ENCODE assay signal across 8 cellular contexts in genomic region chr7:519429-519973, GRCh38. TPM values are rescaled to one million over a fixed set of nuclear protein-coding genes. Genes with fewer than 3 reads are reported as not detected.
DNase-seq lines count a peak whose midpoint lies in the region; ATAC-seq and TF ChIP-seq lines count a peak whose summit lies in the region.

TSS of gene PDGFA (minus strand) at chr7:519846. CDS start at chr7:519001, 845 bp downstream.

- H3K27ac ChIP-seq in PC-9 = peak within 1 kb of the TSS; percentile 17; the same call in 1 of the 2 replicates

- no peak for ATAC-seq in HG03571 (IDR thresholded peaks at IDR 0.05; ENCODE audit: unreplicated experiment)
- ATAC-seq in GM18520 (IDR thresholded peaks at IDR 0.05; ENCODE audit: unreplicated experiment) = no peak

- H3K4me2 ChIP-seq in PC-9 = peak within 1 kb of the TSS; percentile 98

- peak within 1 kb of the TSS; percentile 81 for H2AFZ ChIP-seq in PC-9

- H3K36me3 ChIP-seq in PC-9 (ENCODE audit: low read depth) = no peaks in the 10 kb centered on the region

- H3K9me2 ChIP-seq in PC-9 (ENCODE audit: insufficient read depth) = no peaks in the 10 kb centered on the region

- BruUV-seq in PC-9 (replicated peaks; lab: Mats Ljungman, UMichigan) = no TSS peak

- no peak for TF ChIP-seq CTCF in PC-9 (conservative IDR thresholded peaks at IDR 0.05)

- H3K4me1 ChIP-seq in PC-9 (replicated peaks; ENCODE audit: insufficient read depth) = peaks cover 10% of the 10 kb centered on the region; the same call in 1 of the 2 replicates

- peaks cover 29% of the 10 kb centered on the region for H3K79me2 ChIP-seq in PC-9 (ENCODE audit: low read depth)

- DNase-seq in stimulated activated CD4-positive, alpha-beta T cell treated with anti-CD3 and anti-CD28 coated beads, Interleukin-12 subunit alpha, Interleukin-12 subunit beta, amount 100 ng/mL, for 4 hours = peak; percentile 32
- DNase-seq in stimulated activated CD4-positive, alpha-beta T cell treated with anti-CD3 and anti-CD28 coated beads, Interleukin-1b, Interleukin-23, amount 100 ng/mL, for 48 hours = no peak
- DNase-seq in PC-9 = peak in 1 of 2 experiments; percentile 62
- DNase-seq in cerebellar cortex (ENCODE audit: low spot score) = peak; percentile 22
- DNase-seq in kidney glomerular epithelial cell (lab: John Stamatoyannopoulos, UW) = peak; percentile 34
- peak; percentile 36 for DNase-seq in stimulated activated CD4-positive, alpha-beta T cell treated with anti-CD3 and anti-CD28 coated beads, Interleukin-4, amount 100 ng/mL, for 1 hour

- H3F3A ChIP-seq in PC-9 (ENCODE audit: insufficient read depth, low read depth) = peaks cover 19% of the 10 kb centered on the region; the same call in 1 of the 2 replicates

- no peaks in the 10 kb centered on the region for H3K27me3 ChIP-seq in PC-9 (ENCODE audit: insufficient read depth, low read depth)

- CTCF ChIA-PET in PC-9 (lab: Charles Lee) = no interaction called here

- no peaks in the 10 kb centered on the region for H3K9me3 ChIP-seq in PC-9 (ENCODE audit: insufficient read depth, low read depth)

- H3K4me3 ChIP-seq in PC-9 = peak within 1 kb of the TSS; percentile 95

- intact Hi-C loops in PC-9 (cut with micrococcal nuclease; ENCODE audit: unreplicated experiment) = loop anchor here (2.0 kb wide), 3 partner anchors 19 to 213 kb away; no protein-coding TSS in a partner anchor

- peaks cover 7% of the 10 kb centered on the region; the same call in 1 of the 2 replicates for H4K20me1 ChIP-seq in PC-9 (ENCODE audit: insufficient read depth)

- POLR2A ChIA-PET in PC-9 (lab: Charles Lee; ENCODE audit: unreplicated experiment) = interaction anchor here (0.6 to 1.3 kb wide), 2 partner anchors 20 to 79 kb away, joined by 7 to 13 read pairs; no protein-coding TSS in a partner anchor

RNA-seq across cellular contexts. Expression of gene PDGFA, which starts in this region (rescaled TPM):
- total RNA-seq in PC-9 (2021) = 23.6 and 32.5 TPM in 2 replicates
